In the genomic region with DNA sequence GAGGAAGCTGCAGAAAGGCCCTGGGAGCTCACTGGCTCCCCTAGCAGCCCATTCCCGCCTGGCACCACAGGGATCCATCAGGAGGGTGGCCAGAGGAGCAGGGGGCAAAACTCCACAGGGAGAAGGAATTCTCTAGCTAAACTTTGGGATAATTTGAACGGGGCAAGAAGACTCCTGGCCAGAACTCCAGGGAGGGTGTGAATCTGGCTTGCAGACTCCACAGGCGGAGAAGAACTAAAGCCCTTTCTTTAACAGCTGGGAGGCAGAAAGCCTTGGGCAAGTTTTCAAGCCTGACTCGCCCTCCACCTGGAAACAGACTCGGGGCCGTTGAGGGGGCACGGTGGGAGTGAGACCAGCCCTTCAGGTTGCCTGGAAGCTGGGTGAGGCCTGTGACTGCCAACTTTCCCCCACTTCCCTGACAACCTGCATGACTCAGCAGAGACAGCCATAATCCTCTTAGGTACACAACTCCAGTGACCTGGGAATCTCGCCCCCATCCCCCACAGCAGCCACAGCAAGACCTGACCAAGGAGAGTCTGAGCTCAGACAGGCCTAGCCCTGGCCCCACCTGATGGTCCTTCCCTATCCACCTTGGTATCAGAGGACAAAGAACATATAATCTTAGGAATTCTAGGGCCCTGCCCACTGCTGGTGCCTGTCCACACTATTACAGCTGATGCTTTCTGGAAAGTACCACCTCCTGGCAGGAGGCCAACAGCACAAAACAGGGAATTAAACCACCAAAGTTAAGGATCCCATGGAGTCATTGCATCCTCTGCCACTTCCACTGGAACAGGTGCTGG, we compare ENCODE assay signal across 16 cellular contexts. TPM values are rescaled to one million over a fixed set of nuclear protein-coding genes. Genes with fewer than 3 reads are reported as not detected.
DNase-seq lines count a peak whose midpoint lies in the region; ATAC-seq, FAIRE-seq and TF ChIP-seq lines count a peak whose summit lies in the region.
"Had no signal": no experiment of that assay in that cellular context is flagged by ENCODE, and none has a peak within 500 bp of the region (broad histone marks: within the 10 kb centered on the region; RNA-seq: fewer than 3 reads in every experiment).

No MANE protein-coding gene starts in this region.

- no peaks in the 10 kb centered on the region for H3F3A ChIP-seq in Loucy (ENCODE audit: low read depth)

- ATAC-seq in HepG2: peak; percentile 29; the same call in 2 of the 3 replicates
- ATAC-seq in HG02938 (IDR thresholded peaks at IDR 0.05; ENCODE audit: unreplicated experiment): no peak
- ATAC-seq in gastrocnemius medialis: no peak

- peak overlapping the region; percentile 52 for H3K4me2 ChIP-seq in Loucy (ENCODE audit: low read depth, low read length, poor library complexity, severe bottlenecking)
- H3K4me2 ChIP-seq in HepG2 (ENCODE audit: low read depth, low read length): no peak overlapping the region
- H3K4me2 ChIP-seq: BLaER1 treated with 17β-estradiol and CSF1 and Interleukin-3, amounts not matched to agents 10 nM and 100 nM had no signal

- no peaks in the 10 kb centered on the region for H3K27me3 Mint-ChIP-seq in activated T-helper 1 cell treated with anti-CD3 and anti-CD28 coated beads, Interleukin-12 subunit alpha, Interleukin-12 subunit beta, Interleukin-2, Interleukin-4 antibody, amounts not matched to agents 30 ng/mL and 10 ng/mL and 1 ng/mL, durations not matched to agents 14 hours and 24 hours and 36 hours (ENCODE audit: insufficient read depth)

- CTCF ChIA-PET in HepG2 (lab: Yijun Ruan, JAX; ENCODE audit: low intra/inter-chr PET ratio, low total read pairs): no interaction called here

- intact Hi-C loops in HepG2 (cut with micrococcal nuclease; ENCODE audit: unreplicated experiment) (no loop called here), gastrocnemius medialis (cut with DNase I; ENCODE audit: low total_unique reads) (no loop called here)
- intact Hi-C loops in activated T-helper 1 cell treated with anti-CD3 and anti-CD28 coated beads, Interleukin-12 subunit alpha, Interleukin-12 subunit beta, Interleukin-2, Interleukin-4 antibody, amounts not matched to agents 30 ng/mL and 10 ng/mL and 1 ng/mL, durations not matched to agents 14 hours and 24 hours and 36 hours (cut with micrococcal nuclease): no loop called here

- BruUV-seq in HepG2 (replicated peaks; lab: Mats Ljungman, UMichigan): no TSS peak

- peak; percentile 65 for DNase-seq in bronchial epithelial cell (ENCODE audit: low read depth)
- DNase-seq in HepG2 (ENCODE audit: low spot score): peak; percentile 42
- no peak for DNase-seq in activated CD4-positive, alpha-beta T cell treated with anti-CD3 and anti-CD28 coated beads, Interleukin-2, amount 50 U/mL, for 48 hours
- DNase-seq in activated T-helper 1 cell treated with anti-CD3 and anti-CD28 coated beads, Interleukin-12 subunit alpha, Interleukin-12 subunit beta, Interleukin-2, Interleukin-4 antibody, amounts not matched to agents 30 ng/mL and 10 ng/mL and 1 ng/mL, durations not matched to agents 14 hours and 24 hours and 36 hours (ENCODE audit: low spot score): no peak
- no peak for DNase-seq in gastrocnemius medialis
- DNase-seq: effector CD4-positive, alpha-beta T cell; MV-4-11; NCI-H748 treated with DMSO at 0.1 percent for 48 hours; stimulated activated CD4-positive, alpha-beta T cell treated with anti-CD3 and anti-CD28 coated beads, Interleukin-1b, Interleukin-23, amount 100 ng/mL, for 48 hours had no signal

- no peak for TF ChIP-seq RAD21 in HepG2 (CRISPR knock-in tag; IDR thresholded peaks at IDR 0.05)

- H3K4me1 ChIP-seq in Loucy (ENCODE audit: insufficient read depth, low read length, poor library complexity, severe bottlenecking) (peaks cover 15% of the 10 kb centered on the region), HepG2 (ENCODE audit: insufficient read depth, low read length) (peaks cover 27% of the 10 kb centered on the region), gastrocnemius medialis (no peaks in the 10 kb centered on the region)
- H3K4me1 ChIP-seq: BLaER1 treated with 17β-estradiol and CSF1 and Interleukin-3, amounts not matched to agents 10 nM and 100 nM had no signal

- POLR2A ChIA-PET in HepG2 (lab: Yijun Ruan, JAX): no interaction called here

- H3K36me3 Mint-ChIP-seq in activated T-helper 1 cell treated with anti-CD3 and anti-CD28 coated beads, Interleukin-12 subunit alpha, Interleukin-12 subunit beta, Interleukin-2, Interleukin-4 antibody, amounts not matched to agents 30 ng/mL and 10 ng/mL and 1 ng/mL, durations not matched to agents 14 hours and 24 hours and 36 hours (ENCODE audit: low read depth): peaks cover 88% of the 10 kb centered on the region

- peak overlapping the region; percentile 4 for H3K9ac ChIP-seq in Loucy (ENCODE audit: low read depth, low read length, poor library complexity, severe bottlenecking)
- no peak overlapping the region for H3K9ac ChIP-seq in HepG2 (ENCODE audit: insufficient read depth, low read depth, low read length)
- H3K9ac ChIP-seq: BLaER1 treated with 17β-estradiol and CSF1 and Interleukin-3, amounts not matched to agents 10 nM and 100 nM had no signal

- H3K9me2 ChIP-seq in Loucy (replicated peaks; ENCODE audit: low read depth, low read length): no peaks in the 10 kb centered on the region

- in situ Hi-C loops in HepG2 (cut with HindIII; ENCODE audit: extremely low pct_ligation_motif_present, low pct_unique_long_range_greater_than_20kb) (no loop called here), gastrocnemius medialis (cut with MboI; ENCODE audit: low sequenced_read_pairs in 4 of 4) (no loop called here)

- H3K4me1 Mint-ChIP-seq in activated T-helper 1 cell treated with anti-CD3 and anti-CD28 coated beads, Interleukin-12 subunit alpha, Interleukin-12 subunit beta, Interleukin-2, Interleukin-4 antibody, amounts not matched to agents 30 ng/mL and 10 ng/mL and 1 ng/mL, durations not matched to agents 14 hours and 24 hours and 36 hours (ENCODE audit: low read depth): peaks cover 23% of the 10 kb centered on the region

- no peaks in the 10 kb centered on the region for H3K79me2 ChIP-seq in Loucy (ENCODE audit: insufficient read depth, low read length)
- H3K79me2 ChIP-seq in HepG2 (ENCODE audit: insufficient read depth, low read length): no peaks in the 10 kb centered on the region

- TF ChIP-seq POLR2A in HepG2 (IDR thresholded peaks at IDR 0.05; ENCODE audit: insufficient read depth in 1 of 2, low read depth in 2 of 2, low read length in 2 of 2) (no peak), gastrocnemius medialis (IDR thresholded peaks at IDR 0.05) (no peak)

- H3K4me3 Mint-ChIP-seq in activated T-helper 1 cell treated with anti-CD3 and anti-CD28 coated beads, Interleukin-12 subunit alpha, Interleukin-12 subunit beta, Interleukin-2, Interleukin-4 antibody, amounts not matched to agents 30 ng/mL and 10 ng/mL and 1 ng/mL, durations not matched to agents 14 hours and 24 hours and 36 hours: no peak overlapping the region
- H3K4me3 Mint-ChIP-seq: activated naive CD8-positive, alpha-beta T cell had no signal

- H3K9me3 ChIP-seq in Loucy (ENCODE audit: insufficient read depth, low read depth, low read length) (no peaks in the 10 kb centered on the region), HepG2 (ENCODE audit: low read length) (peaks cover 5% of the 10 kb centered on the region; the same call in 1 of the 2 replicates), gastrocnemius medialis (no peaks in the 10 kb centered on the region)

- FAIRE-seq in bronchial epithelial cell (lab: Jason Lieb, UNC) (no peak), HepG2 (lab: Jason Lieb, UNC) (no peak)
- FAIRE-seq: HTR-8/SVneo had no signal

- H3K27ac ChIP-seq in HepG2 (ENCODE audit: extremely low read length, insufficient read depth, low read length): peak overlapping the region; percentile 44
- no peak overlapping the region for H3K27ac ChIP-seq in gastrocnemius medialis
- H3K27ac ChIP-seq: BLaER1 treated with 17β-estradiol and CSF1 and Interleukin-3, amounts not matched to agents 10 nM and 100 nM had no signal

- no peak; a peak in 1 of 4 replicates for TF ChIP-seq EP300 in HepG2 (IDR thresholded peaks at IDR 0.05; ENCODE audit: low read depth in 2 of 2, low read length in 2 of 2)
- TF ChIP-seq EP300 in HepG2 (CRISPR knock-in tag; IDR thresholded peaks at IDR 0.05; ENCODE audit: borderline replicate concordance): no peak

- no peak overlapping the region for H3K4me3 ChIP-seq in Loucy (ENCODE audit: low read length, poor library complexity, severe bottlenecking)
- no peak overlapping the region for H3K4me3 ChIP-seq in bronchial epithelial cell (ENCODE audit: low read depth, low read length)
- H3K4me3 ChIP-seq in HepG2 (replicated peaks in 1 of 3; ENCODE audit: insufficient read depth in 1 of 3, low read depth in 2 of 3, low read length in 3 of 3): no peak overlapping the region
- H3K4me3 ChIP-seq in gastrocnemius medialis: no peak overlapping the region

- no peak overlapping the region for H3K27ac Mint-ChIP-seq in activated T-helper 1 cell treated with anti-CD3 and anti-CD28 coated beads, Interleukin-12 subunit alpha, Interleukin-12 subunit beta, Interleukin-2, Interleukin-4 antibody, amounts not matched to agents 30 ng/mL and 10 ng/mL and 1 ng/mL, durations not matched to agents 14 hours and 24 hours and 36 hours
- H3K27ac Mint-ChIP-seq: activated naive CD8-positive, alpha-beta T cell had no signal

- TF ChIP-seq CTCF in Loucy (conservative IDR thresholded peaks at IDR 0.05; ENCODE audit: low read length) (no peak), bronchial epithelial cell (IDR thresholded peaks at IDR 0.05; ENCODE audit: insufficient read depth, low read length, severe bottlenecking) (no peak), HepG2 (CRISPR knock-in tag; IDR thresholded peaks at IDR 0.05) (0 out of 2 replicates have a peak, but pooled peaks have one; percentile 4), gastrocnemius medialis (IDR thresholded peaks at IDR 0.05 in 4 of 5, conservative IDR thresholded peaks at IDR 0.05 in 1 of 5) (no peak)

- H3K36me3 ChIP-seq in Loucy (ENCODE audit: insufficient read depth, low read length) (no peaks in the 10 kb centered on the region), bronchial epithelial cell (ENCODE audit: control insufficient read depth, insufficient read depth, low read length) (no peaks in the 10 kb centered on the region), HepG2 (replicated peaks in 1 of 2; ENCODE audit: control insufficient read depth in 1 of 2, insufficient read depth in 2 of 2, low read length in 2 of 2) (peaks cover 5 to 29% of the 10 kb centered on the region in 2 experiments; a peak in 4 of 5 replicates), gastrocnemius medialis (no peaks in the 10 kb centered on the region)

- H4K20me1 ChIP-seq in Loucy (ENCODE audit: insufficient read depth, low read length, poor library complexity, severe bottlenecking) (no peaks in the 10 kb centered on the region), HepG2 (ENCODE audit: insufficient read depth, low read length) (no peaks in the 10 kb centered on the region)
- H4K20me1 ChIP-seq: BLaER1 treated with 17β-estradiol and CSF1 and Interleukin-3, amounts not matched to agents 10 nM and 100 nM had no signal

- H3K27me3 ChIP-seq in Loucy (ENCODE audit: insufficient read depth, low read length, poor library complexity, severe bottlenecking) (no peaks in the 10 kb centered on the region), bronchial epithelial cell (ENCODE audit: control insufficient read depth, insufficient read depth, low read length) (no peaks in the 10 kb centered on the region), HepG2 (ENCODE audit: control insufficient read depth in 1 of 2, insufficient read depth in 2 of 2, low read length in 2 of 2) (no peaks in the 10 kb centered on the region), gastrocnemius medialis (no peaks in the 10 kb centered on the region)
- H3K27me3 ChIP-seq: BLaER1 treated with 17β-estradiol and CSF1 and Interleukin-3, amounts not matched to agents 10 nM and 100 nM had no signal

- peaks cover 37% of the 10 kb centered on the region for H3K9me3 Mint-ChIP-seq in activated T-helper 1 cell treated with anti-CD3 and anti-CD28 coated beads, Interleukin-12 subunit alpha, Interleukin-12 subunit beta, Interleukin-2, Interleukin-4 antibody, amounts not matched to agents 30 ng/mL and 10 ng/mL and 1 ng/mL, durations not matched to agents 14 hours and 24 hours and 36 hours

- peak overlapping the region; percentile 82; the same call in 1 of the 2 replicates for H2AFZ ChIP-seq in Loucy (ENCODE audit: low read length)
- no peak overlapping the region for H2AFZ ChIP-seq in HepG2 (ENCODE audit: low read length)

- WGBS in HepG2 (ENCODE audit: low lambda C conversion rate): 100% methylated on average over 4 of the region's 8 CpGs

RNA-seq across cellular contexts. Expression of a gene that starts 28.7 kb away (rescaled TPM):
- total RNA-seq in bronchial epithelial cell: 1.3 and 6.7 TPM in 2 replicates
- total RNA-seq in HepG2 (2016; rRNA removed; fragmentation: Illumina TruSeq; extraction: Trizol): 12.3 and 23.4 TPM in 2 replicates
- total RNA-seq in HepG2 (2016; cell fraction: cytosol; rRNA removed; fragmentation: Illumina TruSeq; extraction: Trizol; ENCODE audit: low read depth): 3.2 TPM in 2 replicates
- 12.5 and 24.4 TPM in 2 replicates for total RNA-seq in HepG2 (2016; cell fraction: insoluble cytoplasmic fraction; rRNA removed; fragmentation: Illumina TruSeq; extraction: Trizol)
- total RNA-seq in HepG2 (2016; cell fraction: membrane; rRNA removed; fragmentation: Illumina TruSeq; extraction: Trizol): 5.0 and 6.4 TPM in 2 replicates
- total RNA-seq in HepG2 (2016; cell fraction: nucleus; rRNA removed; fragmentation: Illumina TruSeq; extraction: Trizol): 19.3 and 23.5 TPM in 2 replicates
- polyA plus RNA-seq in HepG2 (2011; rRNA removed): 14.6 and 16.0 TPM in 2 replicates
- 10.0 and 13.4 TPM in 2 replicates for polyA plus RNA-seq in HepG2 (2011; cell fraction: cytosol; rRNA removed)
- 7.6 and 8.6 TPM in 2 replicates for polyA plus RNA-seq in HepG2 (2011; cell fraction: nucleus; rRNA removed)
- polyA plus RNA-seq in HepG2 (2012): 25.5 and 34.1 TPM in 2 replicates
- polyA plus RNA-seq in HepG2 (2016; cell fraction: cytosol; fragmentation: Illumina TruSeq; extraction: Trizol; ENCODE audit: low read depth): 2.2 and 2.8 TPM in 2 replicates
- 10.7 and 11.3 TPM in 2 replicates for polyA plus RNA-seq in HepG2 (2016; cell fraction: insoluble cytoplasmic fraction; fragmentation: Illumina TruSeq; extraction: Trizol; ENCODE audit: low read depth)
- 3.3 and 3.4 TPM in 2 replicates for polyA plus RNA-seq in HepG2 (2016; cell fraction: membrane; fragmentation: Illumina TruSeq; extraction: Trizol; ENCODE audit: low read depth)
- polyA plus RNA-seq in HepG2 (2016; cell fraction: nucleus; fragmentation: Illumina TruSeq; extraction: Trizol; ENCODE audit: insufficient read depth, low read depth): 24.6 and 25.7 TPM in 2 replicates
- polyA minus RNA-seq in HepG2 (2011; rRNA and poly(A)+ RNA removed; ENCODE audit: low replicate concordance): 33.1 and 391 TPM in 2 replicates
- polyA minus RNA-seq in HepG2 (2011; cell fraction: cytosol; rRNA and poly(A)+ RNA removed): 18.9 and 21.0 TPM in 2 replicates
- polyA minus RNA-seq in HepG2 (2011; cell fraction: nucleus; rRNA and poly(A)+ RNA removed): 14.8 and 15.7 TPM in 2 replicates
- 78.0 and 78.7 TPM in 2 replicates for total RNA-seq in activated T-helper 1 cell treated with anti-CD3 and anti-CD28 coated beads, Interleukin-12 subunit alpha, Interleukin-12 subunit beta, Interleukin-2, Interleukin-4 antibody, amounts not matched to agents 30 ng/mL and 10 ng/mL and 1 ng/mL, durations not matched to agents 14 hours and 24 hours and 36 hours
- under 1 TPM in 3 of 4 donors, not detected in 1; 0.29 to 0.69 (median 0.46) TPM for total RNA-seq in gastrocnemius medialis
- total RNA-seq: cardiac septum had no signal

RNA-seq across cellular contexts. Expression of a gene that starts 54.9 kb away (rescaled TPM):
- total RNA-seq in bronchial epithelial cell: not detected in 2 replicates
- total RNA-seq in HepG2 (2016; rRNA removed; fragmentation: Illumina TruSeq; extraction: Trizol): not detected in 2 replicates
- total RNA-seq in HepG2 (2016; cell fraction: cytosol; rRNA removed; fragmentation: Illumina TruSeq; extraction: Trizol; ENCODE audit: low read depth): not detected in 2 replicates
- total RNA-seq in HepG2 (2016; cell fraction: insoluble cytoplasmic fraction; rRNA removed; fragmentation: Illumina TruSeq; extraction: Trizol): not detected in 2 replicates
- not detected in 2 replicates for total RNA-seq in HepG2 (2016; cell fraction: membrane; rRNA removed; fragmentation: Illumina TruSeq; extraction: Trizol)
- total RNA-seq in HepG2 (2016; cell fraction: nucleus; rRNA removed; fragmentation: Illumina TruSeq; extraction: Trizol): not detected in 2 replicates
- not detected in 2 replicates for polyA plus RNA-seq in HepG2 (2011; rRNA removed)
- polyA plus RNA-seq in HepG2 (2011; cell fraction: cytosol; rRNA removed): not detected in 2 replicates
- 0.19 TPM in 1 of 2 replicates, not detected in the other for polyA plus RNA-seq in HepG2 (2011; cell fraction: nucleus; rRNA removed)
- polyA plus RNA-seq in HepG2 (2012): not detected in 2 replicates
- not detected in 2 replicates for polyA plus RNA-seq in HepG2 (2016; cell fraction: cytosol; fragmentation: Illumina TruSeq; extraction: Trizol; ENCODE audit: low read depth)
- not detected in 2 replicates for polyA plus RNA-seq in HepG2 (2016; cell fraction: insoluble cytoplasmic fraction; fragmentation: Illumina TruSeq; extraction: Trizol; ENCODE audit: low read depth)
- polyA plus RNA-seq in HepG2 (2016; cell fraction: membrane; fragmentation: Illumina TruSeq; extraction: Trizol; ENCODE audit: low read depth): not detected in 2 replicates
- polyA plus RNA-seq in HepG2 (2016; cell fraction: nucleus; fragmentation: Illumina TruSeq; extraction: Trizol; ENCODE audit: insufficient read depth, low read depth): not detected in 2 replicates
- 1.1 TPM in 1 of 2 replicates, not detected in the other for polyA minus RNA-seq in HepG2 (2011; rRNA and poly(A)+ RNA removed; ENCODE audit: low replicate concordance)
- polyA minus RNA-seq in HepG2 (2011; cell fraction: cytosol; rRNA and poly(A)+ RNA removed): not detected in 2 replicates
- polyA minus RNA-seq in HepG2 (2011; cell fraction: nucleus; rRNA and poly(A)+ RNA removed): not detected in 2 replicates
- total RNA-seq in activated T-helper 1 cell treated with anti-CD3 and anti-CD28 coated beads, Interleukin-12 subunit alpha, Interleukin-12 subunit beta, Interleukin-2, Interleukin-4 antibody, amounts not matched to agents 30 ng/mL and 10 ng/mL and 1 ng/mL, durations not matched to agents 14 hours and 24 hours and 36 hours: 2.1 and 2.4 TPM in 2 replicates
- total RNA-seq in gastrocnemius medialis: under 1 TPM in 2 of 4 donors, not detected in 2; 0.09 to 0.20 TPM
- total RNA-seq: temporal lobe had no signal

Comparison
In these comparisons a context has a peak if more than half of its experiments do, and no peak if none do; other contexts are left out.
1. DNase-seq: peak in bronchial epithelial cell (single experiment) and HepG2 (single experiment); none in activated CD4-positive, alpha-beta T cell treated with anti-CD3 and anti-CD28 coated beads, Interleukin-2, amount 50 U/mL, for 48 hours (0 of 2), activated T-helper 1 cell treated with anti-CD3 and anti-CD28 coated beads, Interleukin-12 subunit alpha, Interleukin-12 subunit beta, Interleukin-2, Interleukin-4 antibody, amounts not matched to agents 30 ng/mL and 10 ng/mL and 1 ng/mL, durations not matched to agents 14 hours and 24 hours and 36 hours (single experiment) and gastrocnemius medialis (0 of 2).